ENCODE assay signal across 17 cellular contexts in genomic region chr4:145530662-145531061, GRCh38.
"Had no signal": no experiment of that assay in that cellular context is flagged by ENCODE, and none has a peak within 500 bp of the region (broad histone marks: within the 10 kb centered on the region; RNA-seq: fewer than 3 reads in every experiment).

No MANE protein-coding gene starts in this region.

- H3K9me3 ChIP-seq: esophagus muscularis mucosa, gastrocnemius medialis, left ventricle myocardium inferior, tibial artery had no signal

- H2AFZ ChIP-seq: parathyroid adenoma had no signal

- DNase-seq: activated T-cell treated with anti-CD3 and anti-CD28 coated beads, Interleukin-2, amount 50 U/mL, for 1 hour; aorta; effector CD8-positive, alpha-beta T cell; stimulated activated CD4-positive, alpha-beta T cell treated with anti-CD3 and anti-CD28 coated beads, Interleukin-12 subunit alpha, Interleukin-12 subunit beta, amount 100 ng/mL, for 4 hours; stimulated activated CD4-positive, alpha-beta T cell treated with anti-CD3 and anti-CD28 coated beads, Interleukin-4, amount 100 ng/mL, for 4 hours; stimulated activated naive CD8-positive, alpha-beta T cell treated with anti-CD3 and anti-CD28 coated beads, Interleukin-15, amount 100 ng/mL, for 72 hours; T1000; tibial artery had no signal

- H3K36me3 Mint-ChIP-seq: activated naive CD4-positive, alpha-beta T cell treated with anti-CD3 and anti-CD28 coated beads, Interleukin-2, amount 50 U/mL, for 72 hours; natural killer cell treated with Interleukin-12 subunit alpha and Interleukin-12 subunit beta and Interleukin-15 and Interleukin-18, amount 100 ng/mL, for 72 hours; WTC11 had no signal

- H3K4me1 ChIP-seq: parathyroid adenoma had no signal

- H3K9me3 Mint-ChIP-seq: activated naive CD4-positive, alpha-beta T cell treated with anti-CD3 and anti-CD28 coated beads, Interleukin-2, amount 50 U/mL, for 72 hours; brain; dendritic cell treated with granulocyte-macrophage colony-stimulating factor and Interleukin-4, amounts not matched to agents 40 ng/mL and 50 ng/mL, for 4 days; natural killer cell treated with Interleukin-12 subunit alpha and Interleukin-12 subunit beta and Interleukin-15 and Interleukin-18, amount 100 ng/mL, for 72 hours; stimulated activated naive CD8-positive, alpha-beta T cell treated with anti-CD3 and anti-CD28 coated beads, Interleukin-15, amount 100 ng/mL, for 72 hours; WTC11 had no signal

- H3K27me3 ChIP-seq: esophagus muscularis mucosa, gastrocnemius medialis, tibial artery had no signal

- H3K4me3 ChIP-seq: esophagus muscularis mucosa, gastrocnemius medialis, left ventricle myocardium inferior, tibial artery had no signal

- H3K27ac Mint-ChIP-seq: activated naive CD4-positive, alpha-beta T cell treated with anti-CD3 and anti-CD28 coated beads, Interleukin-2, amount 50 U/mL, for 72 hours; dendritic cell treated with granulocyte-macrophage colony-stimulating factor and Interleukin-4, amounts not matched to agents 40 ng/mL and 50 ng/mL, for 4 days; natural killer cell treated with Interleukin-12 subunit alpha and Interleukin-12 subunit beta and Interleukin-15 and Interleukin-18, amount 100 ng/mL, for 72 hours; stimulated activated naive CD8-positive, alpha-beta T cell treated with anti-CD3 and anti-CD28 coated beads, Interleukin-15, amount 100 ng/mL, for 72 hours; WTC11 had no signal

- H3K36me3 ChIP-seq: esophagus muscularis mucosa, left ventricle myocardium inferior, tibial artery had no signal

- H3K4me1 Mint-ChIP-seq: stimulated activated naive CD8-positive, alpha-beta T cell treated with anti-CD3 and anti-CD28 coated beads, Interleukin-15, amount 100 ng/mL, for 72 hours had no signal

- ATAC-seq: activated naive CD4-positive, alpha-beta T cell treated with anti-CD3 and anti-CD28 coated beads, Interleukin-2, amount 50 U/mL, for 72 hours; natural killer cell treated with Interleukin-12 subunit alpha and Interleukin-12 subunit beta and Interleukin-15 and Interleukin-18, amount 100 ng/mL, for 72 hours; stimulated activated naive CD8-positive, alpha-beta T cell treated with anti-CD3 and anti-CD28 coated beads, Interleukin-15, amount 100 ng/mL, for 72 hours; WTC11 had no signal

- H3K27me3 Mint-ChIP-seq: brain; dendritic cell treated with granulocyte-macrophage colony-stimulating factor and Interleukin-4, amounts not matched to agents 40 ng/mL and 50 ng/mL, for 4 days had no signal

- H3K27ac ChIP-seq: esophagus muscularis mucosa, left ventricle myocardium inferior, parathyroid adenoma, tibial artery had no signal

- H3K9ac ChIP-seq: parathyroid adenoma had no signal

- H3K4me3 Mint-ChIP-seq: brain; dendritic cell treated with granulocyte-macrophage colony-stimulating factor and Interleukin-4, amounts not matched to agents 40 ng/mL and 50 ng/mL, for 4 days; natural killer cell treated with Interleukin-12 subunit alpha and Interleukin-12 subunit beta and Interleukin-15 and Interleukin-18, amount 100 ng/mL, for 72 hours; stimulated activated naive CD8-positive, alpha-beta T cell treated with anti-CD3 and anti-CD28 coated beads, Interleukin-15, amount 100 ng/mL, for 72 hours; WTC11 had no signal
